14 cellular contexts compared by ENCODE assay signal in the genomic region with DNA sequence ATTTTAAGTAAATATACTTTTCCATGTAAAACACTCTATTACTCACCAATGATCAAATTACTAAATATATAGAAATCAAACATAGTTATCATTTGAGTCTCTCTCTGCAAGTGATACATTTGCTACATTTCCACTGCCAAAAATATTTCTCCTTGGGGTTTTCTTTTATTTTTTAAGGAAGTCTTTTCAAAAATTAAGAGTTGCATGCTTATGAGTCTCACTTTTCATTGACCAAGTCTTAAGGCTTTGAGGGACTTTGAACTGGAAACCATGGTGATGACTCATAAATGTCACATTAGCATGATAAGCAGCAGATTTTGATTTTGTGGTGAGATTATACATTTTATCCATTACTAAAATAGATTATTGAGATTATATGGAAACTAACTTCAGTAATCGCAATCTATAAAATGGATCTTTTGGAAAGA.
"Had no signal": no experiment of that assay in that cellular context is flagged by ENCODE, and none has a peak within 500 bp of the region (broad histone marks: within the 10 kb centered on the region; RNA-seq: fewer than 3 reads in every experiment).

No MANE protein-coding gene starts in this region.

- H3K4me3 ChIP-seq: cardiac muscle cell, lower lobe of right lung, pancreas, transverse colon had no signal

- H3K27ac ChIP-seq: cardiac muscle cell, lower lobe of right lung, pancreas, transverse colon had no signal

- H3K9me3 ChIP-seq: lower lobe of right lung, pancreas, transverse colon had no signal

- H3K27me3 ChIP-seq: cardiac muscle cell, pancreas, transverse colon had no signal

- H3K36me3 Mint-ChIP-seq: activated CD4-positive, alpha-beta memory T cell treated with anti-CD3 and anti-CD28 coated beads for 36 hours; activated naive CD8-positive, alpha-beta T cell; naive B cell had no signal

- H3K4me3 Mint-ChIP-seq: activated CD4-positive, alpha-beta memory T cell treated with anti-CD3 and anti-CD28 coated beads for 36 hours; activated naive CD8-positive, alpha-beta T cell; activated T-cell treated with anti-CD3 and anti-CD28 coated beads, Interleukin-2, amount 50 U/mL, for 4 hours; naive B cell had no signal

- FAIRE-seq: endometrium, pancreas had no signal

- ATAC-seq: activated T-cell treated with anti-CD3 and anti-CD28 coated beads, Interleukin-2, amount 50 U/mL, for 4 hours; lower lobe of right lung; pancreas had no signal

- H3K4me1 Mint-ChIP-seq: naive B cell had no signal

- H3K27ac Mint-ChIP-seq: activated CD4-positive, alpha-beta memory T cell treated with anti-CD3 and anti-CD28 coated beads for 36 hours; activated naive CD8-positive, alpha-beta T cell; naive B cell had no signal

- DNase-seq: activated CD4-positive, alpha-beta memory T cell treated with anti-CD3 and anti-CD28 coated beads for 36 hours; activated CD4-positive, CD25-positive, alpha-beta regulatory T cell treated with anti-CD3 and anti-CD28 coated beads, Interleukin-2, amount 50 U/mL, for 72 hours; activated gamma-delta T cell; activated T-cell treated with anti-CD3 and anti-CD28 coated beads, Interleukin-2, amount 50 U/mL, for 4 hours; aorta; lower lobe of right lung; midbrain; naive B cell; pancreas; stimulated activated CD4-positive, alpha-beta T cell treated with anti-CD3 and anti-CD28 coated beads, Interleukin-15, amount 100 ng/mL, for 24 hours; transverse colon had no signal

- H3K36me3 ChIP-seq: cardiac muscle cell, lower lobe of right lung, pancreas, transverse colon had no signal

- H3K4me1 ChIP-seq: lower lobe of right lung had no signal

- H3K9me3 Mint-ChIP-seq: activated CD4-positive, alpha-beta memory T cell treated with anti-CD3 and anti-CD28 coated beads for 36 hours; activated T-cell treated with anti-CD3 and anti-CD28 coated beads, Interleukin-2, amount 50 U/mL, for 4 hours had no signal
